In the genomic region with DNA sequence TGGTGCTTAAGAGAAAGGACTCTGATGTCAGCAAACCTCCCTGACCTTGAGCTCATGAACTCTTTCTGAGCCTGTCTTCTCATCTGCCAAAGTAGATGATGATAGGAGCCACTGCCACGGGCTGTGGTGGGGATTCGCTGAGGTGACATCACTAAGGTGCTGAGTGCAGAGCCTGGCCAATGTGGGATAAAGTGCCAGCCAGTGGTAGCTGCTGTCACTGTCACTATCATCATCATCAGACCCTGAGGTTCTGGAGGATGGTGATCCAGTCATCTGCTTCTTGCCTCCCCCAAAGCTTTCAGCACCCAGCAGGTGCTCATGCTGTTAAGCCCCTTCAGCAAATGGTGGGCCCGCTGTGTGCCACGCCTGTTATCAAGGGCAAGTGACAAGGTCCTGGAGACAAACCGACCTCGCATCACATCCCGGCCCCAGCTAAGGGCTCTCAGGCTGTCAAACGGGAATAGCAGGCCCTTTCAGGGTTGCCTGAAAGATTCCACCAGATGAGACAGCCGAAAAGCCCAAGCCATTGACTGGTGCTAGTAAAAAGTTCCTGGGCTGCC, we compare ENCODE assay signal across 2 cellular contexts.
TF ChIP-seq lines count a peak whose summit lies in the region.

No MANE protein-coding gene starts in this region.

TF ChIP-seq in WTC11, 78 proteins besides CTCF, POLR2A, EP300 and RAD21 (continues in another document):
- TF ChIP-seq, protein P1, sequence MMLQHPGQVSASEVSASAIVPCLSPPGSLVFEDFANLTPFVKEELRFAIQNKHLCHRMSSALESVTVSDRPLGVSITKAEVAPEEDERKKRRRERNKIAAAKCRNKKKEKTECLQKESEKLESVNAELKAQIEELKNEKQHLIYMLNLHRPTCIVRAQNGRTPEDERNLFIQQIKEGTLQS (CRISPR knock-in tag; conservative IDR thresholded peaks at IDR 0.05), result no peak
- TF ChIP-seq, protein P2, sequence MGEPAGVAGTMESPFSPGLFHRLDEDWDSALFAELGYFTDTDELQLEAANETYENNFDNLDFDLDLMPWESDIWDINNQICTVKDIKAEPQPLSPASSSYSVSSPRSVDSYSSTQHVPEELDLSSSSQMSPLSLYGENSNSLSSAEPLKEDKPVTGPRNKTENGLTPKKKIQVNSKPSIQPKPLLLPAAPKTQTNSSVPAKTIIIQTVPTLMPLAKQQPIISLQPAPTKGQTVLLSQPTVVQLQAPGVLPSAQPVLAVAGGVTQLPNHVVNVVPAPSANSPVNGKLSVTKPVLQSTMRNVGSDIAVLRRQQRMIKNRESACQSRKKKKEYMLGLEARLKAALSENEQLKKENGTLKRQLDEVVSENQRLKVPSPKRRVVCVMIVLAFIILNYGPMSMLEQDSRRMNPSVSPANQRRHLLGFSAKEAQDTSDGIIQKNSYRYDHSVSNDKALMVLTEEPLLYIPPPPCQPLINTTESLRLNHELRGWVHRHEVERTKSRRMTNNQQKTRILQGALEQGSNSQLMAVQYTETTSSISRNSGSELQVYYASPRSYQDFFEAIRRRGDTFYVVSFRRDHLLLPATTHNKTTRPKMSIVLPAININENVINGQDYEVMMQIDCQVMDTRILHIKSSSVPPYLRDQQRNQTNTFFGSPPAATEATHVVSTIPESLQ (CRISPR knock-in tag; IDR thresholded peaks at IDR 0.05), result no peak
- TF ChIP-seq, protein P3, sequence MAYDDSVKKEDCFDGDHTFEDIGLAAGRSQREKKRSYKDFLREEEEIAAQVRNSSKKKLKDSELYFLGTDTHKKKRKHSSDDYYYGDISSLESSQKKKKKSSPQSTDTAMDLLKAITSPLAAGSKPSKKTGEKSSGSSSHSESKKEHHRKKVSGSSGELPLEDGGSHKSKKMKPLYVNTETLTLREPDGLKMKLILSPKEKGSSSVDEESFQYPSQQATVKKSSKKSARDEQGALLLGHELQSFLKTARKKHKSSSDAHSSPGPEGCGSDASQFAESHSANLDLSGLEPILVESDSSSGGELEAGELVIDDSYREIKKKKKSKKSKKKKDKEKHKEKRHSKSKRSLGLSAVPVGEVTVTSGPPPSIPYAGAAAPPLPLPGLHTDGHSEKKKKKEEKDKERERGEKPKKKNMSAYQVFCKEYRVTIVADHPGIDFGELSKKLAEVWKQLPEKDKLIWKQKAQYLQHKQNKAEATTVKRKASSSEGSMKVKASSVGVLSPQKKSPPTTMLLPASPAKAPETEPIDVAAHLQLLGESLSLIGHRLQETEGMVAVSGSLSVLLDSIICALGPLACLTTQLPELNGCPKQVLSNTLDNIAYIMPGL (CRISPR knock-in tag; IDR thresholded peaks at IDR 0.05), result no peak
- TF ChIP-seq MYBL2 (CRISPR knock-in tag; IDR thresholded peaks at IDR 0.05), result no peak
- TF ChIP-seq, protein P4, sequence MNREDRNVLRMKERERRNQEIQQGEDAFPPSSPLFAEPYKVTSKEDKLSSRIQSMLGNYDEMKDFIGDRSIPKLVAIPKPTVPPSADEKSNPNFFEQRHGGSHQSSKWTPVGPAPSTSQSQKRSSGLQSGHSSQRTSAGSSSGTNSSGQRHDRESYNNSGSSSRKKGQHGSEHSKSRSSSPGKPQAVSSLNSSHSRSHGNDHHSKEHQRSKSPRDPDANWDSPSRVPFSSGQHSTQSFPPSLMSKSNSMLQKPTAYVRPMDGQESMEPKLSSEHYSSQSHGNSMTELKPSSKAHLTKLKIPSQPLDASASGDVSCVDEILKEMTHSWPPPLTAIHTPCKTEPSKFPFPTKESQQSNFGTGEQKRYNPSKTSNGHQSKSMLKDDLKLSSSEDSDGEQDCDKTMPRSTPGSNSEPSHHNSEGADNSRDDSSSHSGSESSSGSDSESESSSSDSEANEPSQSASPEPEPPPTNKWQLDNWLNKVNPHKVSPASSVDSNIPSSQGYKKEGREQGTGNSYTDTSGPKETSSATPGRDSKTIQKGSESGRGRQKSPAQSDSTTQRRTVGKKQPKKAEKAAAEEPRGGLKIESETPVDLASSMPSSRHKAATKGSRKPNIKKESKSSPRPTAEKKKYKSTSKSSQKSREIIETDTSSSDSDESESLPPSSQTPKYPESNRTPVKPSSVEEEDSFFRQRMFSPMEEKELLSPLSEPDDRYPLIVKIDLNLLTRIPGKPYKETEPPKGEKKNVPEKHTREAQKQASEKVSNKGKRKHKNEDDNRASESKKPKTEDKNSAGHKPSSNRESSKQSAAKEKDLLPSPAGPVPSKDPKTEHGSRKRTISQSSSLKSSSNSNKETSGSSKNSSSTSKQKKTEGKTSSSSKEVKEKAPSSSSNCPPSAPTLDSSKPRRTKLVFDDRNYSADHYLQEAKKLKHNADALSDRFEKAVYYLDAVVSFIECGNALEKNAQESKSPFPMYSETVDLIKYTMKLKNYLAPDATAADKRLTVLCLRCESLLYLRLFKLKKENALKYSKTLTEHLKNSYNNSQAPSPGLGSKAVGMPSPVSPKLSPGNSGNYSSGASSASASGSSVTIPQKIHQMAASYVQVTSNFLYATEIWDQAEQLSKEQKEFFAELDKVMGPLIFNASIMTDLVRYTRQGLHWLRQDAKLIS (CRISPR knock-in tag; IDR thresholded peaks at IDR 0.05; ENCODE audit: borderline replicate concordance), result no peak
- TF ChIP-seq, protein P5, sequence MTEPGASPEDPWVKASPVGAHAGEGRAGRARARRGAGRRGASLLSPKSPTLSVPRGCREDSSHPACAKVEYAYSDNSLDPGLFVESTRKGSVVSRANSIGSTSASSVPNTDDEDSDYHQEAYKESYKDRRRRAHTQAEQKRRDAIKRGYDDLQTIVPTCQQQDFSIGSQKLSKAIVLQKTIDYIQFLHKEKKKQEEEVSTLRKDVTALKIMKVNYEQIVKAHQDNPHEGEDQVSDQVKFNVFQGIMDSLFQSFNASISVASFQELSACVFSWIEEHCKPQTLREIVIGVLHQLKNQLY (CRISPR knock-in tag; IDR thresholded peaks at IDR 0.05), result no peak
- no peak for TF ChIP-seq GABPB1 (CRISPR knock-in tag; IDR thresholded peaks at IDR 0.05)
- TF ChIP-seq, protein P6, sequence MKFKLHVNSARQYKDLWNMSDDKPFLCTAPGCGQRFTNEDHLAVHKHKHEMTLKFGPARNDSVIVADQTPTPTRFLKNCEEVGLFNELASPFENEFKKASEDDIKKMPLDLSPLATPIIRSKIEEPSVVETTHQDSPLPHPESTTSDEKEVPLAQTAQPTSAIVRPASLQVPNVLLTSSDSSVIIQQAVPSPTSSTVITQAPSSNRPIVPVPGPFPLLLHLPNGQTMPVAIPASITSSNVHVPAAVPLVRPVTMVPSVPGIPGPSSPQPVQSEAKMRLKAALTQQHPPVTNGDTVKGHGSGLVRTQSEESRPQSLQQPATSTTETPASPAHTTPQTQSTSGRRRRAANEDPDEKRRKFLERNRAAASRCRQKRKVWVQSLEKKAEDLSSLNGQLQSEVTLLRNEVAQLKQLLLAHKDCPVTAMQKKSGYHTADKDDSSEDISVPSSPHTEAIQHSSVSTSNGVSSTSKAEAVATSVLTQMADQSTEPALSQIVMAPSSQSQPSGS (CRISPR knock-in tag; IDR thresholded peaks at IDR 0.05; ENCODE audit: borderline replicate concordance, low read depth), result no peak
- TF ChIP-seq ZNF317 (CRISPR knock-in tag; IDR thresholded peaks at IDR 0.05; ENCODE audit: borderline replicate concordance, low read depth), result no peak
- TF ChIP-seq ZNF138 (CRISPR knock-in tag; conservative IDR thresholded peaks at IDR 0.05), result no peak
- no peak for TF ChIP-seq OVOL2 (CRISPR knock-in tag; IDR thresholded peaks at IDR 0.05; ENCODE audit: borderline replicate concordance)
- no peak for TF ChIP-seq RELA (CRISPR knock-in tag; IDR thresholded peaks at IDR 0.05; ENCODE audit: borderline replicate concordance)
- TF ChIP-seq ZNF263 (CRISPR knock-in tag; IDR thresholded peaks at IDR 0.05; ENCODE audit: low read depth), result no peak
- TF ChIP-seq CREB1 (CRISPR knock-in tag; IDR thresholded peaks at IDR 0.05), result no peak
- no peak for TF ChIP-seq ZNF396 (CRISPR knock-in tag; IDR thresholded peaks at IDR 0.05; ENCODE audit: borderline replicate concordance)
- no peak for TF ChIP-seq NFYB (CRISPR knock-in tag; conservative IDR thresholded peaks at IDR 0.05; ENCODE audit: low read depth)
- no peak for TF ChIP-seq ZNF219 (CRISPR knock-in tag; IDR thresholded peaks at IDR 0.05; ENCODE audit: borderline replicate concordance)

TF ChIP-seq in HepG2, 621 proteins besides CTCF, POLR2A, EP300 and RAD21:
- TF ChIP-seq, protein P7, sequence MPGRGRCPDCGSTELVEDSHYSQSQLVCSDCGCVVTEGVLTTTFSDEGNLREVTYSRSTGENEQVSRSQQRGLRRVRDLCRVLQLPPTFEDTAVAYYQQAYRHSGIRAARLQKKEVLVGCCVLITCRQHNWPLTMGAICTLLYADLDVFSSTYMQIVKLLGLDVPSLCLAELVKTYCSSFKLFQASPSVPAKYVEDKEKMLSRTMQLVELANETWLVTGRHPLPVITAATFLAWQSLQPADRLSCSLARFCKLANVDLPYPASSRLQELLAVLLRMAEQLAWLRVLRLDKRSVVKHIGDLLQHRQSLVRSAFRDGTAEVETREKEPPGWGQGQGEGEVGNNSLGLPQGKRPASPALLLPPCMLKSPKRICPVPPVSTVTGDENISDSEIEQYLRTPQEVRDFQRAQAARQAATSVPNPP (CRISPR knock-in tag; IDR thresholded peaks at IDR 0.05), result no peak
- TF ChIP-seq ZNF83 (CRISPR knock-in tag; IDR thresholded peaks at IDR 0.05; ENCODE audit: borderline replicate concordance), result no peak
- TF ChIP-seq, protein P8, sequence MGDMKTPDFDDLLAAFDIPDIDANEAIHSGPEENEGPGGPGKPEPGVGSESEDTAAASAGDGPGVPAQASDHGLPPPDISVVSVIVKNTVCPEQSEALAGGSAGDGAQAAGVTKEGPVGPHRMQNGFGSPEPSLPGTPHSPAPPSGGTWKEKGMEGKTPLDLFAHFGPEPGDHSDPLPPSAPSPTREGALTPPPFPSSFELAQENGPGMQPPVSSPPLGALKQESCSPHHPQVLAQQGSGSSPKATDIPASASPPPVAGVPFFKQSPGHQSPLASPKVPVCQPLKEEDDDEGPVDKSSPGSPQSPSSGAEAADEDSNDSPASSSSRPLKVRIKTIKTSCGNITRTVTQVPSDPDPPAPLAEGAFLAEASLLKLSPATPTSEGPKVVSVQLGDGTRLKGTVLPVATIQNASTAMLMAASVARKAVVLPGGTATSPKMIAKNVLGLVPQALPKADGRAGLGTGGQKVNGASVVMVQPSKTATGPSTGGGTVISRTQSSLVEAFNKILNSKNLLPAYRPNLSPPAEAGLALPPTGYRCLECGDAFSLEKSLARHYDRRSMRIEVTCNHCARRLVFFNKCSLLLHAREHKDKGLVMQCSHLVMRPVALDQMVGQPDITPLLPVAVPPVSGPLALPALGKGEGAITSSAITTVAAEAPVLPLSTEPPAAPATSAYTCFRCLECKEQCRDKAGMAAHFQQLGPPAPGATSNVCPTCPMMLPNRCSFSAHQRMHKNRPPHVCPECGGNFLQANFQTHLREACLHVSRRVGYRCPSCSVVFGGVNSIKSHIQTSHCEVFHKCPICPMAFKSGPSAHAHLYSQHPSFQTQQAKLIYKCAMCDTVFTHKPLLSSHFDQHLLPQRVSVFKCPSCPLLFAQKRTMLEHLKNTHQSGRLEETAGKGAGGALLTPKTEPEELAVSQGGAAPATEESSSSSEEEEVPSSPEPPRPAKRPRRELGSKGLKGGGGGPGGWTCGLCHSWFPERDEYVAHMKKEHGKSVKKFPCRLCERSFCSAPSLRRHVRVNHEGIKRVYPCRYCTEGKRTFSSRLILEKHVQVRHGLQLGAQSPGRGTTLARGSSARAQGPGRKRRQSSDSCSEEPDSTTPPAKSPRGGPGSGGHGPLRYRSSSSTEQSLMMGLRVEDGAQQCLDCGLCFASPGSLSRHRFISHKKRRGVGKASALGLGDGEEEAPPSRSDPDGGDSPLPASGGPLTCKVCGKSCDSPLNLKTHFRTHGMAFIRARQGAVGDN (CRISPR knock-in tag; IDR thresholded peaks at IDR 0.05), result 0 out of 2 replicates have a peak, but pooled peaks have one; percentile 12
- no peak for TF ChIP-seq KDM4B (CRISPR knock-in tag; IDR thresholded peaks at IDR 0.05)
- peak; percentile 14; the same call in 1 of the 2 replicates for TF ChIP-seq CREB1 (IDR thresholded peaks at IDR 0.05)
- TF ChIP-seq CREB1 (CRISPR knock-in tag; IDR thresholded peaks at IDR 0.05), result no peak
- TF ChIP-seq, protein P9, sequence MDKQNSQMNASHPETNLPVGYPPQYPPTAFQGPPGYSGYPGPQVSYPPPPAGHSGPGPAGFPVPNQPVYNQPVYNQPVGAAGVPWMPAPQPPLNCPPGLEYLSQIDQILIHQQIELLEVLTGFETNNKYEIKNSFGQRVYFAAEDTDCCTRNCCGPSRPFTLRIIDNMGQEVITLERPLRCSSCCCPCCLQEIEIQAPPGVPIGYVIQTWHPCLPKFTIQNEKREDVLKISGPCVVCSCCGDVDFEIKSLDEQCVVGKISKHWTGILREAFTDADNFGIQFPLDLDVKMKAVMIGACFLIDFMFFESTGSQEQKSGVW (CRISPR knock-in tag; IDR thresholded peaks at IDR 0.05; ENCODE audit: borderline replicate concordance), result no peak
- no peak for TF ChIP-seq PAWR (CRISPR knock-in tag; IDR thresholded peaks at IDR 0.05; ENCODE audit: borderline replicate concordance)
- TF ChIP-seq, protein P10, sequence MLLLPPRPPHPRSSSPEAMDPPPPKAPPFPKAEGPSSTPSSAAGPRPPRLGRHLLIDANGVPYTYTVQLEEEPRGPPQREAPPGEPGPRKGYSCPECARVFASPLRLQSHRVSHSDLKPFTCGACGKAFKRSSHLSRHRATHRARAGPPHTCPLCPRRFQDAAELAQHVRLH (CRISPR knock-in tag; IDR thresholded peaks at IDR 0.05; ENCODE audit: borderline replicate concordance, low read depth), result no peak
- TF ChIP-seq MAFK (conservative IDR thresholded peaks at IDR 0.05 in 1 of 2, IDR thresholded peaks at IDR 0.05 in 1 of 2; ENCODE audit: low read length in 2 of 2), result no peak
